In the genomic region with DNA sequence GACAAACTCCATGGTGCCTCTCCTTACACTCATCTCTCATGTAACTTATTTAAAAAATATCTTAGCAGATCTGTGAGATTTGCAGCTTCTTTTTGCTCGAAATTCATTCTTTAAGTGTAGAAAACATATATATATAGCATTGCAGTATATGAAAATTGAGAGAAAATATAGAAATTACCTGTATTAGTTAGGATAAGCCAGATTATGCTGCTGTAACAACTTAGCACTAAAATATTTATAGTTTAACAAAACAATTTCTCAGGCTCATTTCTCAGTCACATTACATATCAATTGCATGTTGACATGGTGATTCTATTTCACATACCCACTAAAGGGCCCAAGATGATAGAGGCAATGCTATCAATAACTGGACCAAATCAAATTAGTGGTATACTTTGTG, we compare ENCODE assay signal across 7 cellular contexts. TPM values are rescaled to one million over a fixed set of nuclear protein-coding genes. Genes with fewer than 3 reads are reported as not detected.
"Had no signal": no experiment of that assay in that cellular context is flagged by ENCODE, and none has a peak within 500 bp of the region (broad histone marks: within the 10 kb centered on the region; RNA-seq: fewer than 3 reads in every experiment).

No MANE protein-coding gene starts in this region.

- FAIRE-seq: HTR-8/SVneo had no signal

- H3K9ac ChIP-seq: KMS-11 had no signal

- DNase-seq: IMR-90, KBM-7, KG1 had no signal

- H3K27ac ChIP-seq: HL-60, KMS-11 had no signal

- H3K4me2 ChIP-seq: KMS-11 had no signal

RNA-seq across cellular contexts. Expression of gene NR2F2, which starts 54.7 kb away (rescaled TPM):
- polyA plus RNA-seq: IgD-negative memory B cell had no signal
